27 cellular contexts compared by ENCODE assay signal in genomic region chr2:143577489-143577888, GRCh38.
"Had no signal": no experiment of that assay in that cellular context is flagged by ENCODE, and none has a peak within 500 bp of the region (broad histone marks: within the 10 kb centered on the region; RNA-seq: fewer than 3 reads in every experiment).

No MANE protein-coding gene starts in this region.

- H3K27me3 Mint-ChIP-seq: natural killer cell treated with Interleukin-12 subunit alpha and Interleukin-12 subunit beta and Interleukin-15 and Interleukin-18, amount 100 ng/mL, for 72 hours; stimulated activated naive CD8-positive, alpha-beta T cell treated with anti-CD3 and anti-CD28 coated beads, Interleukin-15, Interleukin-2, amounts not matched to agents 100 ng/mL and 50 ng/mL, for 24 hours had no signal

- H3K4me2 ChIP-seq: neural progenitor cell had no signal

- H3K27me3 ChIP-seq: dorsolateral prefrontal cortex, gastrocnemius medialis, heart right ventricle, neural progenitor cell, pancreas, tibial artery, upper lobe of left lung, uterus had no signal

- H3K4me1 ChIP-seq: gastrocnemius medialis, pancreas, uterus had no signal

- H3K9me3 Mint-ChIP-seq: immature natural killer cell; natural killer cell treated with Interleukin-12 subunit alpha and Interleukin-12 subunit beta and Interleukin-15 and Interleukin-18, amount 100 ng/mL, for 72 hours; neural progenitor cell; stimulated activated effector memory CD8-positive, alpha-beta T cell treated with anti-CD3 and anti-CD28 coated beads, Interleukin-12 subunit alpha, Interleukin-12 subunit beta, amount 100 ng/mL, for 72 hours; stimulated activated naive CD8-positive, alpha-beta T cell treated with anti-CD3 and anti-CD28 coated beads, Interleukin-15, Interleukin-2, amounts not matched to agents 100 ng/mL and 50 ng/mL, for 24 hours had no signal

- ATAC-seq: esophagus mucosa; gastrocnemius medialis; heart right ventricle; left cardiac atrium; lower lobe of right lung; natural killer cell treated with Interleukin-12 subunit alpha and Interleukin-12 subunit beta and Interleukin-15 and Interleukin-18, amount 100 ng/mL, for 72 hours; pancreas; right cardiac atrium; stimulated activated effector memory CD8-positive, alpha-beta T cell treated with anti-CD3 and anti-CD28 coated beads, Interleukin-12 subunit alpha, Interleukin-12 subunit beta, amount 100 ng/mL, for 72 hours had no signal

- DNase-seq: cortex of kidney; dorsolateral prefrontal cortex; effector CD8-positive, alpha-beta T cell; gastrocnemius medialis; heart right ventricle; hypothalamus; immature natural killer cell; left cardiac atrium; left ventricle myocardium inferior; lower lobe of right lung; mesenchymal stem cell; midbrain; nucleus accumbens; pancreas; right cardiac atrium; small intestine; stimulated activated CD4-positive, alpha-beta T cell treated with anti-CD3 and anti-CD28 coated beads, Interleukin-2, amount 100 ng/mL, for 48 hours; stimulated activated CD8-positive, alpha-beta memory T cell treated with anti-CD3 and anti-CD28 coated beads, Interleukin-4, amount 100 ng/mL, for 48 hours; tibial artery; upper lobe of left lung; uterus had no signal

- H3K9me3 ChIP-seq: gastrocnemius medialis, heart right ventricle, left ventricle myocardium inferior, lower lobe of right lung, pancreas, tibial artery, upper lobe of left lung, uterus had no signal

- H3K4me3 Mint-ChIP-seq: immature natural killer cell; natural killer cell treated with Interleukin-12 subunit alpha and Interleukin-12 subunit beta and Interleukin-15 and Interleukin-18, amount 100 ng/mL, for 72 hours; neural progenitor cell; stimulated activated effector memory CD8-positive, alpha-beta T cell treated with anti-CD3 and anti-CD28 coated beads, Interleukin-12 subunit alpha, Interleukin-12 subunit beta, amount 100 ng/mL, for 72 hours; stimulated activated naive CD8-positive, alpha-beta T cell treated with anti-CD3 and anti-CD28 coated beads, Interleukin-15, Interleukin-2, amounts not matched to agents 100 ng/mL and 50 ng/mL, for 24 hours had no signal

- H3K36me3 Mint-ChIP-seq: natural killer cell treated with Interleukin-12 subunit alpha and Interleukin-12 subunit beta and Interleukin-15 and Interleukin-18, amount 100 ng/mL, for 72 hours; neural progenitor cell had no signal

- H3K27ac ChIP-seq: dorsolateral prefrontal cortex, gastrocnemius medialis, heart right ventricle, left ventricle myocardium inferior, lower lobe of right lung, neural progenitor cell, pancreas, tibial artery, upper lobe of left lung, uterus had no signal

- H3K36me3 ChIP-seq: gastrocnemius medialis, heart right ventricle, left ventricle myocardium inferior, lower lobe of right lung, neural progenitor cell, pancreas, tibial artery, upper lobe of left lung, uterus had no signal

- H3K4me1 Mint-ChIP-seq: neural progenitor cell had no signal

- H3K4me3 ChIP-seq: dorsolateral prefrontal cortex, gastrocnemius medialis, heart right ventricle, left ventricle myocardium inferior, lower lobe of right lung, neural progenitor cell, pancreas, tibial artery, upper lobe of left lung, uterus had no signal

- H3K27ac Mint-ChIP-seq: immature natural killer cell; natural killer cell treated with Interleukin-12 subunit alpha and Interleukin-12 subunit beta and Interleukin-15 and Interleukin-18, amount 100 ng/mL, for 72 hours; neural progenitor cell; progenitor cell of endocrine pancreas; stimulated activated effector memory CD8-positive, alpha-beta T cell treated with anti-CD3 and anti-CD28 coated beads, Interleukin-12 subunit alpha, Interleukin-12 subunit beta, amount 100 ng/mL, for 72 hours; stimulated activated naive CD8-positive, alpha-beta T cell treated with anti-CD3 and anti-CD28 coated beads, Interleukin-15, Interleukin-2, amounts not matched to agents 100 ng/mL and 50 ng/mL, for 24 hours had no signal

- H3K9ac ChIP-seq: neural progenitor cell had no signal

- H2AFZ ChIP-seq: neural progenitor cell had no signal
